ENCODE assay signal across 27 cellular contexts in the genomic region with DNA sequence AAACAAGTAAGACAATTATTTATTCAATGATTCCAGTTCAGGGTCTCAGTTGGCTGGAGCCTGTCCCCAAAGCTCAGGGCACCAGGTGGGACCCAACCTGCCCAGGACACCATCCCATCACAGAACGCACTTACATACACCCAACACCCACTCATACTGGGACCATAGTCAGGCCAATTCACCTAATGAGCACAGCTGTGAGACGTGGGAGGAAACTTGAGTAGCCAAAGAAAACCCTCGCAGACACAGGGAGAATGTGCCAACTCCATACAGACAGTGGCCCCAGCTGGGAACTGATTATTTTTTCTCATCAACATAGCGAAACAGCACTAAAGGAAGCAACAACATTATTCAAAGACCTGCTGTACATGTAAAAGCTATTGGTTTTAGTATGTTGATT. TPM values are rescaled to one million over a fixed set of nuclear protein-coding genes. Genes with fewer than 3 reads are reported as not detected.
"Had no signal": no experiment of that assay in that cellular context is flagged by ENCODE, and none has a peak within 500 bp of the region (broad histone marks: within the 10 kb centered on the region; RNA-seq: fewer than 3 reads in every experiment).

No MANE protein-coding gene starts in this region.

- DNase-seq: cortex of kidney; effector memory CD8-positive, alpha-beta T cell; erythroblast; gastrocnemius medialis; head of caudate nucleus; natural killer cell; stimulated activated CD4-positive, alpha-beta T cell treated with anti-CD3 and anti-CD28 coated beads, Interleukin-12 subunit alpha, Interleukin-12 subunit beta, amount 100 ng/mL, for 4 hours; stimulated activated CD4-positive, alpha-beta T cell treated with anti-CD3 and anti-CD28 coated beads, Interleukin-1b, Interleukin-23, amount 100 ng/mL, for 48 hours; stimulated activated CD4-positive, alpha-beta T cell treated with anti-CD3 and anti-CD28 coated beads, Interleukin-4, amount 100 ng/mL, for 1 hour; stimulated activated CD8-positive, alpha-beta memory T cell treated with anti-CD3 and anti-CD28 coated beads, Interleukin-4, amount 100 ng/mL, for 48 hours; stimulated activated naive CD8-positive, alpha-beta T cell treated with anti-CD3 and anti-CD28 coated beads, Interleukin-15, Interleukin-2, amounts not matched to agents 100 U/mL and 50 U/mL, for 24 hours; substantia nigra; testis; tibial artery; upper lobe of left lung; uterus had no signal

- FAIRE-seq: keratinocyte had no signal

- H3K27me3 ChIP-seq: gastrocnemius medialis, neutrophil, testis, tibial artery, upper lobe of left lung, uterus had no signal

- H3K27ac Mint-ChIP-seq: effector memory CD8-positive, alpha-beta T cell; memory B cell; natural killer cell; progenitor cell of endocrine pancreas had no signal

- H3K27ac ChIP-seq: gastrocnemius medialis, neutrophil, parathyroid adenoma, testis, tibial artery, upper lobe of left lung, uterus had no signal

- H3K9ac ChIP-seq: parathyroid adenoma had no signal

- H3K4me1 Mint-ChIP-seq: memory B cell, natural killer cell had no signal

- H3K4me2 ChIP-seq: smooth muscle cell had no signal

- H3K4me3 ChIP-seq: gastrocnemius medialis, lung, smooth muscle cell, testis, tibial artery, upper lobe of left lung, uterus had no signal

- H3K79me2 ChIP-seq: parathyroid adenoma had no signal

- H3K4me1 ChIP-seq: gastrocnemius medialis, parathyroid adenoma, testis, tibial artery, upper lobe of left lung, uterus had no signal

- H3K36me3 ChIP-seq: gastrocnemius medialis, neutrophil, tibial artery, upper lobe of left lung, uterus had no signal

- H3K9me3 ChIP-seq: gastrocnemius medialis, neutrophil, testis, upper lobe of left lung, uterus had no signal

- ATAC-seq: effector memory CD8-positive, alpha-beta T cell; gastrocnemius medialis; left lobe of liver; natural killer cell; sciatic nerve; stimulated activated naive CD8-positive, alpha-beta T cell treated with anti-CD3 and anti-CD28 coated beads, Interleukin-15, Interleukin-2, amounts not matched to agents 100 U/mL and 50 U/mL, for 24 hours had no signal

- H3K4me3 Mint-ChIP-seq: effector memory CD8-positive, alpha-beta T cell; memory B cell; natural killer cell had no signal

- H2AFZ ChIP-seq: parathyroid adenoma had no signal

- H3K36me3 Mint-ChIP-seq: memory B cell had no signal

RNA-seq across cellular contexts. Expression of a gene that starts 58.6 kb away (rescaled TPM):
- total RNA-seq: dermis microvascular lymphatic vessel endothelial cell, left lobe of liver, mononuclear cell, natural killer cell had no signal
- polyA plus RNA-seq: keratinocyte had no signal
